Comparison of ENCODE assay signal across 23 cellular contexts in genomic region chr19:28019901-28020300, GRCh38.
"Had no signal": no experiment of that assay in that cellular context is flagged by ENCODE, and none has a peak within 500 bp of the region (broad histone marks: within the 10 kb centered on the region; RNA-seq: fewer than 3 reads in every experiment).

No MANE protein-coding gene starts in this region.

- H3K4me1 Mint-ChIP-seq: mesothelial cell of epicardium; naive B cell; neural crest cell; stimulated activated effector memory CD8-positive, alpha-beta T cell treated with anti-CD3 and anti-CD28 coated beads, Interleukin-12 subunit alpha, Interleukin-12 subunit beta, amount 100 ng/mL, for 72 hours had no signal

- H3K9me3 ChIP-seq: gastrocnemius medialis, left lung, mucosa of descending colon, prostate gland, sigmoid colon, stomach, thyroid gland had no signal

- H3K36me3 ChIP-seq: gastrocnemius medialis, left lung, prostate gland, sigmoid colon, stomach, thyroid gland had no signal

- H3K27me3 ChIP-seq: gastrocnemius medialis, sigmoid colon, thyroid gland had no signal

- FAIRE-seq: kidney had no signal

- ATAC-seq: gastrocnemius medialis; left cardiac atrium; left lung; mucosa of descending colon; natural killer cell treated with Interleukin-12 subunit alpha and Interleukin-12 subunit beta and Interleukin-15 and Interleukin-18, amount 100 ng/mL, for 72 hours; right cardiac atrium; stimulated activated effector memory CD8-positive, alpha-beta T cell treated with anti-CD3 and anti-CD28 coated beads, Interleukin-12 subunit alpha, Interleukin-12 subunit beta, amount 100 ng/mL, for 72 hours had no signal

- H3K9me3 Mint-ChIP-seq: mesothelial cell of epicardium; neural crest cell; stimulated activated effector memory CD8-positive, alpha-beta T cell treated with anti-CD3 and anti-CD28 coated beads, Interleukin-12 subunit alpha, Interleukin-12 subunit beta, amount 100 ng/mL, for 72 hours had no signal

- H3K27ac ChIP-seq: gastrocnemius medialis, left lung, prostate gland, sigmoid colon, stomach, thyroid gland had no signal

- H3K27ac Mint-ChIP-seq: mesothelial cell of epicardium; naive B cell; natural killer cell treated with Interleukin-12 subunit alpha and Interleukin-12 subunit beta and Interleukin-15 and Interleukin-18, amount 100 ng/mL, for 72 hours; stimulated activated effector memory CD8-positive, alpha-beta T cell treated with anti-CD3 and anti-CD28 coated beads, Interleukin-12 subunit alpha, Interleukin-12 subunit beta, amount 100 ng/mL, for 72 hours had no signal

- H3K4me1 ChIP-seq: gastrocnemius medialis, left lung, prostate gland, stomach, thyroid gland had no signal

- H3K4me3 Mint-ChIP-seq: mesothelial cell of epicardium; naive B cell; natural killer cell treated with Interleukin-12 subunit alpha and Interleukin-12 subunit beta and Interleukin-15 and Interleukin-18, amount 100 ng/mL, for 72 hours; neural crest cell; stimulated activated effector memory CD8-positive, alpha-beta T cell treated with anti-CD3 and anti-CD28 coated beads, Interleukin-12 subunit alpha, Interleukin-12 subunit beta, amount 100 ng/mL, for 72 hours had no signal

- DNase-seq: cortex of kidney; foreskin fibroblast; gastrocnemius medialis; head of caudate nucleus; kidney; left cardiac atrium; left lung; mesenchymal stem cell; mucosa of descending colon; naive B cell; right cardiac atrium; sigmoid colon; stimulated activated CD4-positive, alpha-beta T cell treated with anti-CD3 and anti-CD28 coated beads, Interleukin-2, amount 100 ng/mL, for 24 hours; stimulated activated CD4-positive, alpha-beta T cell treated with anti-CD3 and anti-CD28 coated beads, Interleukin-4, amount 100 ng/mL, for 24 hours; stimulated activated naive CD4-positive, alpha-beta T cell treated with Interleukin-2 at 50 U/mL for 16 hours; stomach; thyroid gland; trophoblast cell had no signal

- H3K36me3 Mint-ChIP-seq: mesothelial cell of epicardium; naive B cell; natural killer cell treated with Interleukin-12 subunit alpha and Interleukin-12 subunit beta and Interleukin-15 and Interleukin-18, amount 100 ng/mL, for 72 hours; stimulated activated effector memory CD8-positive, alpha-beta T cell treated with anti-CD3 and anti-CD28 coated beads, Interleukin-12 subunit alpha, Interleukin-12 subunit beta, amount 100 ng/mL, for 72 hours had no signal

- H3K27me3 Mint-ChIP-seq: naive B cell; natural killer cell treated with Interleukin-12 subunit alpha and Interleukin-12 subunit beta and Interleukin-15 and Interleukin-18, amount 100 ng/mL, for 72 hours had no signal

- H3K4me3 ChIP-seq: gastrocnemius medialis, left lung, mucosa of descending colon, prostate gland, sigmoid colon, stomach, thyroid gland had no signal
